In genomic region chr14:78697341-78697740, GRCh38 we compare ENCODE assay signal across 9 cellular contexts.
DNase-seq lines count a peak whose midpoint lies in the region; ATAC-seq, FAIRE-seq and TF ChIP-seq lines count a peak whose summit lies in the region.
"Had no signal": no experiment of that assay in that cellular context is flagged by ENCODE, and none has a peak within 500 bp of the region (broad histone marks: within the 10 kb centered on the region; RNA-seq: fewer than 3 reads in every experiment).

No MANE protein-coding gene starts in this region.

- H2AFZ ChIP-seq in H9 (ENCODE audit: low read length) (no peak overlapping the region), OCI-LY7 (ENCODE audit: low read length) (no peak overlapping the region)

- no peak overlapping the region for H3K9ac ChIP-seq in H9 (ENCODE audit: extremely low read depth, insufficient read length, low read length)

- no peaks in the 10 kb centered on the region for H3K36me3 ChIP-seq in OCI-LY7 (ENCODE audit: insufficient read depth, low read length)
- H3K36me3 ChIP-seq in ovary: no peaks in the 10 kb centered on the region

- no peak overlapping the region for H2BK20ac ChIP-seq in H9 (ENCODE audit: low read depth, low read length, poor library complexity, severe bottlenecking)

- H3K14ac ChIP-seq in H9 (ENCODE audit: insufficient read depth, low read length): no peak overlapping the region

- no peak overlapping the region for H3K4me2 ChIP-seq in H9 (ENCODE audit: insufficient read depth, insufficient read length, low read length)
- no peak overlapping the region for H3K4me2 ChIP-seq in OCI-LY7 (ENCODE audit: low read length)

- no peak overlapping the region for H4K91ac ChIP-seq in H9 (ENCODE audit: insufficient read length, low read depth, low read length)

- H3K23me2 ChIP-seq in H9 (ENCODE audit: insufficient read length, low read depth, low read length, poor library complexity, severe bottlenecking): no peaks in the 10 kb centered on the region

- H3K4me3 ChIP-seq in OCI-LY7 (ENCODE audit: low read depth, low read length, poor library complexity, severe bottlenecking): no peak overlapping the region
- H3K4me3 ChIP-seq in ovary: no peak overlapping the region

- no peak overlapping the region for H3T11ph ChIP-seq in H9 (ENCODE audit: low read length)

- no peak overlapping the region for H4K5ac ChIP-seq in H9 (ENCODE audit: insufficient read length, low read depth, low read length)

- H2BK12ac ChIP-seq in H9 (ENCODE audit: insufficient read length, low read depth, low read length): no peak overlapping the region

- TF ChIP-seq CTCF in AG09319 (IDR thresholded peaks at IDR 0.05; ENCODE audit: low read depth, low read length): peak; percentile 51
- peak; percentile 79 for TF ChIP-seq CTCF in H9 (conservative IDR thresholded peaks at IDR 0.05)
- peak; percentile 76 for TF ChIP-seq CTCF in OCI-LY7 (conservative IDR thresholded peaks at IDR 0.05; ENCODE audit: low read length)
- no peak for TF ChIP-seq CTCF in ovary (IDR thresholded peaks at IDR 0.05)

- TF ChIP-seq POLR2A in GM12892 (IDR thresholded peaks at IDR 0.05; ENCODE audit: low read depth, low read length) (no peak), ovary (IDR thresholded peaks at IDR 0.05) (no peak)

- no peak overlapping the region for H2BK120ac ChIP-seq in H9 (ENCODE audit: low read depth, low read length, poor library complexity, severe bottlenecking)

- no peaks in the 10 kb centered on the region for H4K20me1 ChIP-seq in H9 (ENCODE audit: control insufficient read depth, insufficient read depth, insufficient read length)
- no peaks in the 10 kb centered on the region for H4K20me1 ChIP-seq in OCI-LY7 (ENCODE audit: insufficient read depth, low read length)

- no peak overlapping the region for H4K8ac ChIP-seq in H9 (replicated peaks; ENCODE audit: insufficient read length, low read depth, low read length)

- POLR2A ChIA-PET in OCI-LY7 (lab: Charles Lee): no interaction called here

- H3K27me3 ChIP-seq in H9 (ENCODE audit: insufficient read depth, low read length): no peaks in the 10 kb centered on the region
- no peaks in the 10 kb centered on the region for H3K27me3 ChIP-seq in ovary

- H3K4ac ChIP-seq in H9 (ENCODE audit: low read depth, low read length): no peak overlapping the region

- no peaks in the 10 kb centered on the region for H3K79me2 ChIP-seq in H9 (ENCODE audit: insufficient read depth, low read length)
- no peaks in the 10 kb centered on the region for H3K79me2 ChIP-seq in OCI-LY7 (ENCODE audit: insufficient read depth, low read depth, low read length)

- BruUV-seq in OCI-LY7 (replicated peaks; lab: Mats Ljungman, UMichigan): no TSS peak

- no peaks in the 10 kb centered on the region for H3K9me3 ChIP-seq in H9 (ENCODE audit: control insufficient read depth, low read depth, low read length)
- no peaks in the 10 kb centered on the region for H3K9me3 ChIP-seq in OCI-LY7 (ENCODE audit: low read length)
- no peaks in the 10 kb centered on the region for H3K9me3 ChIP-seq in ovary

- H3K9me2 ChIP-seq in OCI-LY7 (ENCODE audit: insufficient read depth, low read length): no peaks in the 10 kb centered on the region

- H3K56ac ChIP-seq in H9 (ENCODE audit: insufficient read length, low read depth, low read length): no peak overlapping the region

- no peak overlapping the region for H3K4me3 Mint-ChIP-seq in H9
- H3K4me3 Mint-ChIP-seq in activated naive CD8-positive, alpha-beta T cell treated with anti-CD3 and anti-CD28 coated beads, Interleukin-2, amount 50 U/mL, for 24 hours: no peak overlapping the region
- H3K4me3 Mint-ChIP-seq: activated naive CD4-positive, alpha-beta T cell treated with anti-CD3 and anti-CD28 coated beads, Interleukin-2, amount 50 U/mL, for 24 hours had no signal

- H3K79me1 ChIP-seq in H9 (ENCODE audit: insufficient read depth, low read depth, low read length, poor library complexity, severe bottlenecking): no peaks in the 10 kb centered on the region

- H2BK5ac ChIP-seq in H9 (ENCODE audit: insufficient read length, low read length): no peak overlapping the region

- no peak for TF ChIP-seq EP300 in ovary (IDR thresholded peaks at IDR 0.05)

- H3K27ac Mint-ChIP-seq in H9: no peak overlapping the region
- no peak overlapping the region for H3K27ac Mint-ChIP-seq in activated naive CD8-positive, alpha-beta T cell treated with anti-CD3 and anti-CD28 coated beads, Interleukin-2, amount 50 U/mL, for 24 hours
- H3K27ac Mint-ChIP-seq: activated naive CD4-positive, alpha-beta T cell treated with anti-CD3 and anti-CD28 coated beads, Interleukin-2, amount 50 U/mL, for 24 hours had no signal

- ATAC-seq in activated naive CD8-positive, alpha-beta T cell treated with anti-CD3 and anti-CD28 coated beads, Interleukin-2, amount 50 U/mL, for 24 hours: no peak

- H3K9me3 Mint-ChIP-seq in H9: no peaks in the 10 kb centered on the region
- H3K9me3 Mint-ChIP-seq in activated naive CD8-positive, alpha-beta T cell treated with anti-CD3 and anti-CD28 coated beads, Interleukin-2, amount 50 U/mL, for 24 hours: no peaks in the 10 kb centered on the region

- H3K27me3 Mint-ChIP-seq in H9 (ENCODE audit: low read depth): no peaks in the 10 kb centered on the region; the same call in 1 of the 2 replicates
- peaks cover 2% of the 10 kb centered on the region for H3K27me3 Mint-ChIP-seq in activated naive CD8-positive, alpha-beta T cell treated with anti-CD3 and anti-CD28 coated beads, Interleukin-2, amount 50 U/mL, for 24 hours

- H2AK5ac ChIP-seq in H9 (ENCODE audit: insufficient read length, low read length): no peak overlapping the region

- H3K4me1 Mint-ChIP-seq in H9: peaks cover 7% of the 10 kb centered on the region in 2 experiments; a peak in 2 of 4 replicates
- H3K4me1 Mint-ChIP-seq in activated naive CD8-positive, alpha-beta T cell treated with anti-CD3 and anti-CD28 coated beads, Interleukin-2, amount 50 U/mL, for 24 hours: no peaks in the 10 kb centered on the region
- H3K4me1 Mint-ChIP-seq: activated naive CD4-positive, alpha-beta T cell treated with anti-CD3 and anti-CD28 coated beads, Interleukin-2, amount 50 U/mL, for 24 hours had no signal

- H2BK15ac ChIP-seq in H9 (ENCODE audit: low read depth, low read length): no peak overlapping the region

- WGBS in H9 (ENCODE audit: extremely low coverage, insufficient read length, low lambda C conversion rate): no CpG with 5 or more reads among the region's 2 CpGs
- 16 to 17% (median 17%) methylated on average over 2 of the region's 2 CpGs for WGBS in ovary, 3 donors

- intact Hi-C loops in OCI-LY7 (cut with micrococcal nuclease; ENCODE audit: unreplicated experiment): no loop called here
- intact Hi-C loops in ovary (cut with DNase I): no loop called here

- CTCF ChIA-PET in OCI-LY7 (lab: Charles Lee; ENCODE audit: unreplicated experiment): no interaction called here

- H3K4me1 ChIP-seq in H9 (ENCODE audit: insufficient read depth, low read length): no peaks in the 10 kb centered on the region
- no peaks in the 10 kb centered on the region for H3K4me1 ChIP-seq in OCI-LY7 (ENCODE audit: insufficient read depth, low read length, poor library complexity, severe bottlenecking)
- H3K4me1 ChIP-seq in ovary (ENCODE audit: insufficient read depth): no peaks in the 10 kb centered on the region

- H3K18ac ChIP-seq in H9 (ENCODE audit: insufficient read length, low read depth, low read length): no peak overlapping the region

- FAIRE-seq in GM12892 (lab: Jason Lieb, UNC): no peak

- no peak overlapping the region for H3K27ac ChIP-seq in H9 (ENCODE audit: insufficient read length, low read depth, low read length)
- H3K27ac ChIP-seq in OCI-LY7 (ENCODE audit: low read depth, low read length, poor library complexity, severe bottlenecking): no peak overlapping the region
- H3K27ac ChIP-seq in ovary: no peak overlapping the region

- DNase-seq in AG09319 (ENCODE audit: extremely low read depth, low read depth) (peak; percentile 4), H9 (no peak), OCI-LY7 (ENCODE audit: low spot score) (peak; percentile 7), foreskin melanocyte (peak; percentile 18), NOMO-1 treated with dmso at 0.1 percent for 144 hours (lab: John Stamatoyannopoulos, UW; ENCODE audit: unreplicated experiment) (no peak), GM12892 (ENCODE audit: insufficient read length) (no peak), ovary (no peak)
- DNase-seq in activated naive CD8-positive, alpha-beta T cell treated with anti-CD3 and anti-CD28 coated beads, Interleukin-2, amount 50 U/mL, for 24 hours: no peak

- no peak overlapping the region for H3K23ac ChIP-seq in H9 (ENCODE audit: insufficient read length, low read depth, low read length)

- no peaks in the 10 kb centered on the region for H3K36me3 Mint-ChIP-seq in H9 (ENCODE audit: insufficient read depth in 1 of 3, low read depth in 3 of 3)
- no peaks in the 10 kb centered on the region for H3K36me3 Mint-ChIP-seq in activated naive CD8-positive, alpha-beta T cell treated with anti-CD3 and anti-CD28 coated beads, Interleukin-2, amount 50 U/mL, for 24 hours (ENCODE audit: low read depth)
- H3K36me3 Mint-ChIP-seq: activated naive CD4-positive, alpha-beta T cell treated with anti-CD3 and anti-CD28 coated beads, Interleukin-2, amount 50 U/mL, for 24 hours had no signal

Comparison
In these comparisons a context has a peak if more than half of its experiments do, and no peak if none do; other contexts are left out.
1. DNase-seq: peak in AG09319 (single experiment), OCI-LY7 (single experiment) and foreskin melanocyte (single experiment); none in H9 (single experiment), activated naive CD8-positive, alpha-beta T cell treated with anti-CD3 and anti-CD28 coated beads, Interleukin-2, amount 50 U/mL, for 24 hours (single experiment), NOMO-1 treated with dmso at 0.1 percent for 144 hours (single experiment), GM12892 (single experiment) and ovary (0 of 5).
2. CTCF ChIP-seq: peak in AG09319 (single experiment), H9 (single experiment) and OCI-LY7 (single experiment); none in ovary (0 of 3).